Comparison of ENCODE assay signal across 16 cellular contexts in genomic region chr1:24506706-24507422, GRCh38. TPM values are rescaled to one million over a fixed set of nuclear protein-coding genes. Genes with fewer than 3 reads are reported as not detected.
A peak's percentile ranks its signal among the peaks of the same experiment; 100 is the strongest.
DNase-seq lines count a peak whose midpoint lies in the region; ATAC-seq, FAIRE-seq and TF ChIP-seq lines count a peak whose summit lies in the region.
"Had no signal": no experiment of that assay in that cellular context is flagged by ENCODE, and none has a peak within 500 bp of the region (broad histone marks: within the 10 kb centered on the region; RNA-seq: fewer than 3 reads in every experiment).

No MANE protein-coding gene starts in this region.

- H3K27ac ChIP-seq in SU-DHL-6 (ENCODE audit: low read depth, low read length) (no peak overlapping the region), pancreas (peak overlapping the region; percentile 35 to 79 (median 46))
- H3K27ac ChIP-seq: left lung, thoracic aorta, WERI-Rb-1 had no signal

- no peak for FAIRE-seq in pancreas (lab: Jason Lieb, UNC)
- FAIRE-seq: A204.1 had no signal

- H3K79me2 ChIP-seq in SU-DHL-6 (ENCODE audit: insufficient read depth, low read length): no peaks in the 10 kb centered on the region

- H3K9me2 ChIP-seq in SU-DHL-6 (replicated peaks; ENCODE audit: insufficient read depth, low read length): no peaks in the 10 kb centered on the region

- intact Hi-C loops in activated CD4-positive, alpha-beta T cell treated with anti-CD3 and anti-CD28 coated beads, Interleukin-2, amount 10 ng/mL, durations not matched to agents 24 days and 14 days (cut with micrococcal nuclease): loop anchor here (10.0 kb wide), 1 partner anchor 532 kb away; no protein-coding TSS in a partner anchor
- intact Hi-C loops in pancreas (cut with DNase I): no loop called here

- H3K4me2 ChIP-seq in SU-DHL-6 (ENCODE audit: low read depth, low read length, poor library complexity, severe bottlenecking): peak overlapping the region; percentile 45

- H3K4me3 ChIP-seq in SU-DHL-6 (ENCODE audit: insufficient read depth, low read length, poor library complexity, severe bottlenecking) (no peak overlapping the region), pancreas (no peak overlapping the region)
- H3K4me3 ChIP-seq: left lung, thoracic aorta had no signal

- peak overlapping the region; percentile 88 for H3K27ac Mint-ChIP-seq in activated CD4-positive, alpha-beta T cell treated with anti-CD3 and anti-CD28 coated beads, Interleukin-2, amount 10 ng/mL, durations not matched to agents 24 days and 14 days
- H3K27ac Mint-ChIP-seq in central memory CD8-positive, alpha-beta T cell (ENCODE audit: low read depth): peak overlapping the region; percentile 81
- H3K27ac Mint-ChIP-seq: HFFc6 had no signal

- H3K36me3 ChIP-seq in SU-DHL-6 (ENCODE audit: low read length) (no peaks in the 10 kb centered on the region), pancreas (no peaks in the 10 kb centered on the region)
- H3K36me3 ChIP-seq: left lung, thoracic aorta, WERI-Rb-1 had no signal

- peaks cover 69% of the 10 kb centered on the region for H3K4me1 Mint-ChIP-seq in activated CD4-positive, alpha-beta T cell treated with anti-CD3 and anti-CD28 coated beads, Interleukin-2, amount 10 ng/mL, durations not matched to agents 24 days and 14 days
- peaks cover 74% of the 10 kb centered on the region for H3K4me1 Mint-ChIP-seq in central memory CD8-positive, alpha-beta T cell

- no peaks in the 10 kb centered on the region for H3K27me3 Mint-ChIP-seq in activated CD4-positive, alpha-beta T cell treated with anti-CD3 and anti-CD28 coated beads, Interleukin-2, amount 10 ng/mL, durations not matched to agents 24 days and 14 days
- no peaks in the 10 kb centered on the region for H3K27me3 Mint-ChIP-seq in central memory CD8-positive, alpha-beta T cell

- H3K27me3 ChIP-seq in SU-DHL-6 (ENCODE audit: low read length) (no peaks in the 10 kb centered on the region), pancreas (no peaks in the 10 kb centered on the region)

- peaks cover 4 to 44% (median 33%) of the 10 kb centered on the region in 3 donors for H3K4me1 ChIP-seq in pancreas

- H3K4me3 Mint-ChIP-seq in activated CD4-positive, alpha-beta T cell treated with anti-CD3 and anti-CD28 coated beads, Interleukin-2, amount 10 ng/mL, durations not matched to agents 24 days and 14 days: peak overlapping the region; percentile 74
- H3K4me3 Mint-ChIP-seq in central memory CD8-positive, alpha-beta T cell: peak overlapping the region; percentile 61
- H3K4me3 Mint-ChIP-seq: HFFc6 had no signal

- no peak for ATAC-seq in central memory CD8-positive, alpha-beta T cell (replicated peaks; ENCODE audit: extremely low read depth, poor library complexity, severe bottlenecking)
- ATAC-seq in pancreas: no peak
- ATAC-seq: esophagus mucosa, left lung had no signal

- H3K9me3 ChIP-seq in SU-DHL-6 (ENCODE audit: insufficient read depth, low read length) (no peaks in the 10 kb centered on the region), pancreas (no peaks in the 10 kb centered on the region)
- H3K9me3 ChIP-seq: Caco-2, left lung, thoracic aorta had no signal

- peaks cover 35% of the 10 kb centered on the region for H3K36me3 Mint-ChIP-seq in activated CD4-positive, alpha-beta T cell treated with anti-CD3 and anti-CD28 coated beads, Interleukin-2, amount 10 ng/mL, durations not matched to agents 24 days and 14 days (ENCODE audit: low read depth)
- peaks cover 37% of the 10 kb centered on the region for H3K36me3 Mint-ChIP-seq in central memory CD8-positive, alpha-beta T cell (ENCODE audit: insufficient read depth)

- DNase-seq in activated CD4-positive, alpha-beta T cell treated with anti-CD3 and anti-CD28 coated beads, Interleukin-2, amount 10 ng/mL, durations not matched to agents 24 days and 14 days: peak; percentile 72
- DNase-seq in activated CD4-positive, alpha-beta T cell treated with anti-CD3 and anti-CD28 coated beads, Interleukin-2, amount 50 U/mL, for 48 hours: no peak
- DNase-seq in central memory CD8-positive, alpha-beta T cell (ENCODE audit: low spot score in 2 of 2): peak in 1 of 2 donors; percentile 18
- DNase-seq in pancreas (no peak), DMS153 (lab: John Stamatoyannopoulos, UW) (no peak), AG08396 (ENCODE audit: low spot score) (no peak), NCI-H2196 (lab: John Stamatoyannopoulos, UW; ENCODE audit: unreplicated experiment) (no peak)
- DNase-seq: Caco-2, cerebellar nuclear complex, HFFc6, left lung, WERI-Rb-1 had no signal

- 26 to 28% methylated on average over 5 of the region's 5 CpGs for WGBS in pancreas, 2 donors

- H4K20me1 ChIP-seq in SU-DHL-6 (ENCODE audit: low read depth, low read length): no peaks in the 10 kb centered on the region

- H2AFZ ChIP-seq in SU-DHL-6 (ENCODE audit: low read depth, low read length, severe bottlenecking): no peak overlapping the region

- no peak overlapping the region for H3K9ac ChIP-seq in SU-DHL-6 (ENCODE audit: low read length)

- H3K9me3 Mint-ChIP-seq in activated CD4-positive, alpha-beta T cell treated with anti-CD3 and anti-CD28 coated beads, Interleukin-2, amount 10 ng/mL, durations not matched to agents 24 days and 14 days: no peaks in the 10 kb centered on the region
- no peaks in the 10 kb centered on the region for H3K9me3 Mint-ChIP-seq in central memory CD8-positive, alpha-beta T cell
- H3K9me3 Mint-ChIP-seq: HFFc6 had no signal

- H3F3A ChIP-seq in SU-DHL-6 (ENCODE audit: insufficient read depth): peaks cover 19% of the 10 kb centered on the region

- TF ChIP-seq CTCF in SU-DHL-6 (IDR thresholded peaks at IDR 0.05; ENCODE audit: insufficient read depth, low read length, poor library complexity, severe bottlenecking) (no peak), pancreas (IDR thresholded peaks at IDR 0.05) (no peak)

RNA-seq across cellular contexts. Expression of gene RCAN3, which starts 4.2 kb away (rescaled TPM):
- total RNA-seq in activated CD4-positive, alpha-beta T cell treated with anti-CD3 and anti-CD28 coated beads, Interleukin-2, amount 10 ng/mL, durations not matched to agents 24 days and 14 days: 31.2 and 31.6 TPM in 2 replicates
- 10 to 100 TPM; 11.5 to 14.2 (median 12.4) TPM for total RNA-seq in pancreas
- polyA plus RNA-seq in pancreas: 10 to 100 TPM in 1 of 2 donors, 1 to 10 TPM in 1; 4.0 to 11.6 TPM

RNA-seq across cellular contexts. Expression of gene NCMAP, which starts 49.0 kb away (rescaled TPM):
- total RNA-seq in activated CD4-positive, alpha-beta T cell treated with anti-CD3 and anti-CD28 coated beads, Interleukin-2, amount 10 ng/mL, durations not matched to agents 24 days and 14 days: not detected in 2 replicates
- 10 to 100 TPM in 3 of 6 donors, 1 to 10 TPM in 3; 6.9 to 24.7 (median 11.8) TPM for total RNA-seq in pancreas
- 1 to 10 TPM; 6.3 to 9.7 TPM for polyA plus RNA-seq in pancreas
- total RNA-seq: HFFc6 had no signal
